ENCODE assay signal across 9 cellular contexts in genomic region chr14:91228112-91229004, GRCh38. TPM values are rescaled to one million over a fixed set of nuclear protein-coding genes. Genes with fewer than 3 reads are reported as not detected.
DNase-seq lines count a peak whose midpoint lies in the region; ATAC-seq and TF ChIP-seq lines count a peak whose summit lies in the region.
"Had no signal": no experiment of that assay in that cellular context is flagged by ENCODE, and none has a peak within 500 bp of the region (broad histone marks: within the 10 kb centered on the region; RNA-seq: fewer than 3 reads in every experiment).

No MANE protein-coding gene starts in this region.

- no peaks in the 10 kb centered on the region for H3K4me1 ChIP-seq in colonic mucosa

- H3K27me3 Mint-ChIP-seq in activated B cell treated with CpG ODN at 0.5 μM for 24 hours: no peaks in the 10 kb centered on the region

- no peaks in the 10 kb centered on the region for H3K36me3 ChIP-seq in colonic mucosa

- ATAC-seq in GM18909 (IDR thresholded peaks at IDR 0.05; ENCODE audit: poor library complexity, unreplicated experiment) (peak; percentile 87), HG03039 (IDR thresholded peaks at IDR 0.05; ENCODE audit: unreplicated experiment) (peak; percentile 77), activated B cell treated with CpG ODN at 0.5 μM for 24 hours (ENCODE audit: low read depth) (peak; percentile 88), left ventricle myocardium superior (no peak)

- intact Hi-C loops in activated B cell treated with CpG ODN at 0.5 μM for 24 hours (cut with micrococcal nuclease): loop anchor here (1.0 kb wide), 4 partner anchors 15 to 58 kb away; no protein-coding TSS in a partner anchor
- intact Hi-C loops in colonic mucosa (cut with DNase I): no loop called here
- intact Hi-C loops in left ventricle myocardium superior (cut with micrococcal nuclease): no loop called here

- peak overlapping the region; percentile 22 for H3K27ac ChIP-seq in colonic mucosa
- H3K27ac ChIP-seq: VCaP had no signal

- H3K9me3 Mint-ChIP-seq in activated B cell treated with CpG ODN at 0.5 μM for 24 hours: peaks cover 2% of the 10 kb centered on the region

- H3K9ac ChIP-seq in colonic mucosa (ENCODE audit: low read depth in 2 of 2, low read length in 2 of 2): no peak overlapping the region

- H3K9me3 ChIP-seq in colonic mucosa: no peaks in the 10 kb centered on the region

- peaks cover 18% of the 10 kb centered on the region for H3K36me3 Mint-ChIP-seq in activated B cell treated with CpG ODN at 0.5 μM for 24 hours (ENCODE audit: low read depth)

- H3K4me3 ChIP-seq in colonic mucosa: no peak overlapping the region

- peak overlapping the region; percentile 63 for H3K4me3 Mint-ChIP-seq in activated B cell treated with CpG ODN at 0.5 μM for 24 hours

- DNase-seq in activated B cell treated with CpG ODN at 0.5 μM for 24 hours: peak; percentile 53
- DNase-seq in colonic mucosa: no peak
- peak; percentile 83 to 88 for DNase-seq in stimulated activated CD4-positive, alpha-beta T cell treated with anti-CD3 and anti-CD28 coated beads, Interleukin-15, amount 100 ng/mL, for 48 hours (ENCODE audit: low read depth in 2 of 2)
- no peak for DNase-seq in NCI-H446 (lab: John Stamatoyannopoulos, UW)
- DNase-seq in NCI-H146 treated with DMSO at 0.1 percent for 48 hours (lab: John Stamatoyannopoulos, UW; ENCODE audit: unreplicated experiment): no peak
- no peak for DNase-seq in left ventricle myocardium superior

- CTCF ChIA-PET in activated B cell treated with CpG ODN at 0.5 μM for 24 hours (lab: Charles Lee): interaction anchor here (0.5 to 1.1 kb wide), 5 partner anchors 21 to 59 kb away, joined by 3 to 4 read pairs (median 3); no protein-coding TSS in a partner anchor

- H3K4me1 Mint-ChIP-seq in activated B cell treated with CpG ODN at 0.5 μM for 24 hours: peaks cover 71% of the 10 kb centered on the region

- H3K27ac Mint-ChIP-seq in activated B cell treated with CpG ODN at 0.5 μM for 24 hours: peak overlapping the region; percentile 89

- POLR2A ChIA-PET in activated B cell treated with CpG ODN at 0.5 μM for 24 hours (lab: Charles Lee): interaction anchor here (0.8 to 4.7 kb wide), 9 partner anchors 9 to 168 kb away, joined by 4 to 101 read pairs (median 6); partner anchors contain the start of genes GPR68 and RPS6KA5

- TF ChIP-seq CTCF in activated B cell treated with CpG ODN at 0.5 μM for 24 hours (IDR thresholded peaks at IDR 0.05): no peak
- no peak for TF ChIP-seq CTCF in colonic mucosa (IDR thresholded peaks at IDR 0.05)

- H3K27me3 ChIP-seq in colonic mucosa: no peaks in the 10 kb centered on the region

RNA-seq across cellular contexts. Expression of gene GPR68, which starts 16.1 kb away (rescaled TPM):
- total RNA-seq in activated B cell treated with CpG ODN at 0.5 μM for 24 hours (1.4 and 1.8 TPM in 2 replicates), colonic mucosa (under 1 TPM; 0.37 to 0.66 TPM), left ventricle myocardium superior (0.35 TPM)

Comparison
In these comparisons a context has a peak if more than half of its experiments do, and no peak if none do; other contexts are left out.
1. DNase-seq: peak in activated B cell treated with CpG ODN at 0.5 μM for 24 hours (single experiment) and stimulated activated CD4-positive, alpha-beta T cell treated with anti-CD3 and anti-CD28 coated beads, Interleukin-15, amount 100 ng/mL, for 48 hours (2 of 2); none in colonic mucosa (single experiment), NCI-H446 (0 of 2), NCI-H146 treated with DMSO at 0.1 percent for 48 hours (single experiment) and left ventricle myocardium superior (single experiment).